ENCODE assay signal across 8 cellular contexts in the genomic region with DNA sequence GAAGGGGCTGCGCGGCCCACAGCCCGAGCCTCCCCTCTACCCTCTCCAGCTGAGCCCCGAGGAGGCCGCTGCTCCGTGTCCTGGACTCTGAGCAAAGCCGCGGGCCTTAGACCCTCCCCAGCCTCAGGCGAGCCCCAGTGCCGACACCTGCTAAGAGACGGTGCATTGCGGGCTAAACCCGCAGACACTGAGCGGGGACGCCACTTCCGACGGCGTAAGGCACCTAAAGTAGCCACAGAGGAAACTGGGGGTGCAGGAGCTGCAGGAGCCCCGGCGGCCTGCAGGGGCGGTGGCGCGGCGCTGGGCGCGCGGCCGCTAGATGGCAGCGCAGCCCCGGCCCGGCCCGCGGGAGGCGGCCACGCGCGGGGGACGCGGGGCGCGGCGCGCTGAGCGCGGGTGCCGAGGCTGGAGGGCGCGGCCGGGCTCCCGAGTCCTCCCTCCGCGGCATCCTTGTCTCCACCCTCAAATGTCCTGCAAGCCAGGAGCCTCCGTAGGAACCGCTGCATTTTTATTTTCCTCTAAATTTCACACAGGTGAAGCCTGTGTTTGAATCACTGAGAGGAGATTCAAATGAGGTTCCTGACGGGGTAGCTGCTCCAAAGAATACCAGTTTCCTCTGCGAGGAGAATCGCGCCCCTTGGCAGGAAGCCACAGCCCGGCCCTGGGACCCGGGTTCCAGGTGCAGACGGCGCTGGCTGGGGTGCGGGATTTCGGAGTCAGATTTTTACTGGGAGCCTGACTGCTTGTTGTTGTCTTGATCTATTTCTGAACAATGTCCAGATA.
DNase-seq lines count a peak whose midpoint lies in the region; ATAC-seq and TF ChIP-seq lines count a peak whose summit lies in the region.

No MANE protein-coding gene starts in this region.

- H3K4me3 Mint-ChIP-seq in HFFc6 (no peak overlapping the region), memory B cell (peak overlapping the region; percentile 59)

- no peaks in the 10 kb centered on the region for H3K36me3 Mint-ChIP-seq in HFFc6 (ENCODE audit: low read depth)
- no peaks in the 10 kb centered on the region for H3K36me3 Mint-ChIP-seq in memory B cell

- DNase-seq in HFFc6 (no peak), NAMALWA (ENCODE audit: low spot score) (peak; percentile 76), dorsolateral prefrontal cortex (peak in 2 of 10 donors; percentile 45 to 72), memory B cell (ENCODE audit: low spot score in 2 of 2) (peak; percentile 43 to 56), occipital lobe (lab: John Stamatoyannopoulos, UW) (no peak)
- peak; percentile 67 for DNase-seq in activated CD4-positive, alpha-beta T cell treated with anti-CD3 and anti-CD28 coated beads for 48 hours
- peak; percentile 20 to 27 for DNase-seq in stimulated activated CD8-positive, alpha-beta memory T cell treated with anti-CD3 and anti-CD28 coated beads, Interleukin-7, amount 100 ng/mL, for 48 hours (ENCODE audit: extremely low read depth in 1 of 2, low read depth in 1 of 2)

- intact Hi-C loops in dorsolateral prefrontal cortex (cut with DNase I): no loop called here

- H3K27ac ChIP-seq in dorsolateral prefrontal cortex: no peak overlapping the region

- H3K4me3 ChIP-seq in dorsolateral prefrontal cortex: peak overlapping the region in 58 of 59 donors; percentile 10 to 66 (median 49)

- peaks cover 10% of the 10 kb centered on the region for H3K9me3 Mint-ChIP-seq in HFFc6
- H3K9me3 Mint-ChIP-seq in memory B cell: no peaks in the 10 kb centered on the region

- H3K27ac Mint-ChIP-seq in HFFc6: no peak overlapping the region
- no peak overlapping the region for H3K27ac Mint-ChIP-seq in memory B cell

- peak; percentile 50 for TF ChIP-seq CTCF in HFFc6 (IDR thresholded peaks at IDR 0.05)
- peak in 53 of 56 donors; percentile 40 to 81 (median 65) for TF ChIP-seq CTCF in dorsolateral prefrontal cortex (IDR thresholded peaks at IDR 0.05 in 54 of 56, conservative IDR thresholded peaks at IDR 0.05 in 2 of 56; ENCODE audit: low read depth in 1 of 56, partially characterized antibody in 56 of 56)

- H3K4me1 Mint-ChIP-seq in HFFc6 (ENCODE audit: low read depth): no peaks in the 10 kb centered on the region
- no peaks in the 10 kb centered on the region for H3K4me1 Mint-ChIP-seq in memory B cell

- H3K27me3 ChIP-seq in dorsolateral prefrontal cortex: peaks cover 0 to 17% (median 0%) of the 10 kb centered on the region in 45 donors

- no peaks in the 10 kb centered on the region for H3K27me3 Mint-ChIP-seq in HFFc6 (ENCODE audit: insufficient read depth)
- no peaks in the 10 kb centered on the region for H3K27me3 Mint-ChIP-seq in memory B cell

- peak; percentile 98 for ATAC-seq in GM18498 (IDR thresholded peaks at IDR 0.05; ENCODE audit: unreplicated experiment)
- ATAC-seq in memory B cell (ENCODE audit: low read depth): peak; percentile 98

Comparison
In these comparisons a context has a peak if more than half of its experiments do, and no peak if none do; other contexts are left out.
1. DNase-seq: peak in NAMALWA (single experiment), activated CD4-positive, alpha-beta T cell treated with anti-CD3 and anti-CD28 coated beads for 48 hours (single experiment), memory B cell (2 of 2) and stimulated activated CD8-positive, alpha-beta memory T cell treated with anti-CD3 and anti-CD28 coated beads, Interleukin-7, amount 100 ng/mL, for 48 hours (2 of 2); none in HFFc6 (single experiment) and occipital lobe (single experiment).